Comparison of ENCODE assay signal across 1 cellular context in genomic region chr1:1316199-1316598, GRCh38.
TF ChIP-seq lines count a peak whose summit lies in the region.

No MANE protein-coding gene starts in this region.

TF ChIP-seq in HEK293, 187 proteins besides CTCF, POLR2A, EP300 and RAD21:
- peak; percentile 44; the same call in 1 of the 2 replicates for TF ChIP-seq KLF1 (tag by site-specific recombination; IDR thresholded peaks at IDR 0.05)
- TF ChIP-seq ZNF600 (tag by site-specific recombination; IDR thresholded peaks at IDR 0.05), result peak; percentile 30; the same call in 1 of the 2 replicates
